Comparison of ENCODE assay signal across 17 cellular contexts in the genomic region with DNA sequence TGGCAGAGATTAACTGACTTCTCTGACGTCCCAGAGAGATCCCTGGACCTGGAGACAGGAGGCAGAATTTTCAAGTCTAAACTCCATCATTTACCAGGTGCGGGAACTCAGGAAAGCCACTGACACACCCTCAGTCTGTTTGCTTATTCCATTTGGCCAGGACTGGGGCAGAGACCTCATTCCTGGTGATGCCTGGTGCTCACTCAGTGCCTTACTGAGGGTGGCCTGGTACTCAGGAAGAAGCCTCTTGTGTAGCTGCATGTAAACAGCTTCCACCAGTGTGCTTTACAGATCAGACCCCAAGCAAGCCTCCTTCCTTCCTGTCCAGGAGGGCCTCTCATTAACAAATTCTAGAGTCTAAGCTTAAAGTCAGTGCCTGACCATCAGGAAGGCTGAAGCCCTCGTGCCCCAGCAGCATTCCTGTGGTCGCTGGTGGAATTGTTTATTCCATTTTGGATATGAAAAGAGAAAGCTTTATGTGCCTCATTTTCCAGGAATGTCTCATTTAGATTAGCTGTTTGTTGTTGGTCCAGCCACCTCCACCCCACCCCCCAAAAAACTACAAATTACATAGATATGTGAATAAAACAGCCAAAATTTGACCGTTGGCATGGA.
A peak's percentile ranks its signal among the peaks of the same experiment; 100 is the strongest.
DNase-seq lines count a peak whose midpoint lies in the region; ATAC-seq and TF ChIP-seq lines count a peak whose summit lies in the region.
"Had no signal": no experiment of that assay in that cellular context is flagged by ENCODE, and none has a peak within 500 bp of the region (broad histone marks: within the 10 kb centered on the region; RNA-seq: fewer than 3 reads in every experiment).

No MANE protein-coding gene starts in this region.

- H3K23ac ChIP-seq in IMR-90 (ENCODE audit: low read depth, low read length) = peak overlapping the region; percentile 100

- H2BK20ac ChIP-seq in IMR-90 (ENCODE audit: low read depth, low read length) = peak overlapping the region; percentile 100

- peak overlapping the region; percentile 18 for H3K4me2 ChIP-seq in IMR-90 (ENCODE audit: low read depth, low read length)

- no peaks in the 10 kb centered on the region for H3K79me1 ChIP-seq in IMR-90 (ENCODE audit: low read depth in 1 of 2, low read length in 2 of 2)

- H3K36me3 ChIP-seq in IMR-90 (ENCODE audit: control insufficient read depth, insufficient read depth, low read length) (no peaks in the 10 kb centered on the region), mucosa of descending colon (ENCODE audit: low read depth) (no peaks in the 10 kb centered on the region)
- H3K36me3 ChIP-seq: heart left ventricle, neutrophil had no signal

- intact Hi-C loops in IMR-90 (cut with micrococcal nuclease) = loop anchor here (2.0 to 10.0 kb wide), 5 partner anchors 22 to 1008 kb away; a partner anchor contains a TSS
- intact Hi-C loops in mucosa of descending colon (cut with DNase I, micrococcal nuclease) = no loop called here

- H3K4me3 Mint-ChIP-seq in nephron = no peak overlapping the region
- H3K4me3 Mint-ChIP-seq: B cell, type B pancreatic cell had no signal

- H3K14ac ChIP-seq in IMR-90 (replicated peaks; ENCODE audit: low read depth, low read length) = peak overlapping the region; percentile 98

- TF ChIP-seq RAD21 in IMR-90 (IDR thresholded peaks at IDR 0.05; ENCODE audit: low read length) = no peak; the same call in 1 of the 2 replicates

- in situ Hi-C loops in IMR-90 (cut with MboI; ENCODE audit: low sequenced_read_pairs) = no loop called here

- H3K4me1 Mint-ChIP-seq in nephron = peaks cover 55% of the 10 kb centered on the region
- H3K4me1 Mint-ChIP-seq: B cell had no signal

- TF ChIP-seq CTCF in AG09319 (IDR thresholded peaks at IDR 0.05; ENCODE audit: low read depth, low read length) = no peak
- no peak for TF ChIP-seq CTCF in IMR-90 (conservative IDR thresholded peaks at IDR 0.05; ENCODE audit: low read depth, low read length)
- no peak for TF ChIP-seq CTCF in cardiac fibroblast (IDR thresholded peaks at IDR 0.05; ENCODE audit: low read depth, low read length)
- no peak for TF ChIP-seq CTCF in nephron (IDR thresholded peaks at IDR 0.05; ENCODE audit: unreplicated experiment in 3 of 3)
- no peak for TF ChIP-seq CTCF in mucosa of descending colon (IDR thresholded peaks at IDR 0.05)

- peaks cover 34% of the 10 kb centered on the region for H3K9me1 ChIP-seq in IMR-90 (ENCODE audit: insufficient read depth, low read length)

- H3K27me3 Mint-ChIP-seq in nephron (ENCODE audit: low read depth) = peaks cover 9% of the 10 kb centered on the region

- dilution Hi-C loops in IMR-90 (cut with HindIII; ENCODE audit: low sequenced_read_pairs, unreplicated experiment) = no loop called here

- H4K91ac ChIP-seq in IMR-90 (ENCODE audit: insufficient read depth, low read depth, low read length) = peak overlapping the region; percentile 99

- peak overlapping the region; percentile 97 for H3K56ac ChIP-seq in IMR-90 (ENCODE audit: extremely low read depth, insufficient read depth, low read length)

- ATAC-seq in IMR-90 (ENCODE audit: low read depth) = peak; percentile 87
- ATAC-seq in GM18909 (IDR thresholded peaks at IDR 0.05; ENCODE audit: poor library complexity, unreplicated experiment) = no peak
- ATAC-seq in mucosa of descending colon = no peak
- ATAC-seq: heart left ventricle, left ventricle myocardium superior had no signal

- H3K36me3 Mint-ChIP-seq in nephron (ENCODE audit: low read depth) = no peaks in the 10 kb centered on the region
- H3K36me3 Mint-ChIP-seq: type B pancreatic cell had no signal

- peak overlapping the region; percentile 89 for H2AFZ ChIP-seq in IMR-90 (replicated peaks; ENCODE audit: low read length, poor library complexity)

- peak overlapping the region; percentile 96 for H2BK15ac ChIP-seq in IMR-90 (ENCODE audit: low read depth, low read length)

- peak overlapping the region; percentile 96 for H3K18ac ChIP-seq in IMR-90 (ENCODE audit: low read depth, low read length)

- H3K4me3 ChIP-seq in IMR-90 (ENCODE audit: insufficient read depth, low read depth, low read length) = no peak overlapping the region
- H3K4me3 ChIP-seq in cardiac fibroblast (replicated peaks in 1 of 2; ENCODE audit: low read depth in 2 of 2, low read length in 2 of 2) = no peak overlapping the region
- no peak overlapping the region for H3K4me3 ChIP-seq in mucosa of descending colon
- H3K4me3 ChIP-seq: heart left ventricle had no signal

- peak overlapping the region; percentile 68 for H3K9ac ChIP-seq in IMR-90 (ENCODE audit: low read depth, low read length)

- TF ChIP-seq POLR2A in IMR-90 (IDR thresholded peaks at IDR 0.05; ENCODE audit: low read depth, low read length) = no peak

- WGBS in IMR-90 (ENCODE audit: extremely low coverage in 2 of 2, insufficient read length in 1 of 2), 2 experiments = no CpG with 5 or more reads among the region's 5 CpGs

- POLR2A ChIA-PET in IMR-90 (lab: Charles Lee; ENCODE audit: unreplicated experiment) = interaction anchor here (0.7 to 1.9 kb wide), 4 partner anchors 9 to 59 kb away, joined by 3 to 5 read pairs (median 3); no protein-coding TSS in a partner anchor
- POLR2A ChIA-PET in HEK293T (lab: Yijun Ruan, JAX) = no interaction called here

- H2BK5ac ChIP-seq in IMR-90 (ENCODE audit: low read depth, low read length, poor library complexity, severe bottlenecking) = peak overlapping the region; percentile 98

- H3K9me3 Mint-ChIP-seq in nephron = no peaks in the 10 kb centered on the region
- H3K9me3 Mint-ChIP-seq: type B pancreatic cell had no signal

- H3K9me3 ChIP-seq in IMR-90 (ENCODE audit: control insufficient read depth, insufficient read depth, low read length) = no peaks in the 10 kb centered on the region
- no peaks in the 10 kb centered on the region for H3K9me3 ChIP-seq in mucosa of descending colon
- H3K9me3 ChIP-seq: heart left ventricle, neutrophil had no signal

- no peaks in the 10 kb centered on the region for H3K27me3 ChIP-seq in IMR-90 (ENCODE audit: control insufficient read depth, insufficient read depth, low read length)

- peak overlapping the region; percentile 99 for H3K27ac ChIP-seq in IMR-90 (ENCODE audit: insufficient read depth, low read length)
- H3K27ac ChIP-seq: neutrophil had no signal

- DNase-seq in AG09319 (ENCODE audit: extremely low read depth, low read depth) = peak; percentile 50
- peak; percentile 92 for DNase-seq in IMR-90
- DNase-seq in cardiac fibroblast (ENCODE audit: low read depth in 2 of 2) = peak; percentile 41 to 92
- DNase-seq in HEK293T (ENCODE audit: extremely low spot score) = no peak
- no peak for DNase-seq in mucosa of descending colon
- no peak for DNase-seq in NCI-H345 treated with DMSO at 0.1 percent for 48 hours (lab: John Stamatoyannopoulos, UW; ENCODE audit: unreplicated experiment)
- DNase-seq: effector CD4-positive, alpha-beta T cell; heart left ventricle; left ventricle myocardium superior; MV-4-11; SHP77; stimulated activated CD4-positive, alpha-beta T cell treated with anti-CD3 and anti-CD28 coated beads, Interleukin-12 subunit alpha, Interleukin-12 subunit beta, amount 100 ng/mL, for 4 hours had no signal

- peak overlapping the region; percentile 77 to 97 for H4K8ac ChIP-seq in IMR-90 (ENCODE audit: low read depth in 2 of 2, low read length in 2 of 2)

- no TSS peak for BruUV-seq in IMR-90 (replicated peaks; lab: Mats Ljungman, UMichigan)

- peak overlapping the region; percentile 100 for H3K4ac ChIP-seq in IMR-90 (ENCODE audit: low read depth, low read length)

- H4K5ac ChIP-seq in IMR-90 (ENCODE audit: low read depth, low read length) = peak overlapping the region; percentile 93

- H2BK120ac ChIP-seq in IMR-90 (ENCODE audit: low read depth, low read length) = peak overlapping the region; percentile 100

- H3K27ac Mint-ChIP-seq in nephron = peak overlapping the region in 2 of 3 experiments; percentile 30 to 73
- H3K27ac Mint-ChIP-seq: B cell, type B pancreatic cell had no signal

- H3K4me1 ChIP-seq in IMR-90 (ENCODE audit: control insufficient read depth, insufficient read depth, low read length) (peaks cover 57% of the 10 kb centered on the region), mucosa of descending colon (ENCODE audit: low read depth) (no peaks in the 10 kb centered on the region)

- CTCF ChIA-PET in IMR-90 (lab: Yijun Ruan, JAX) (interaction anchor here (0.6 to 1.1 kb wide), 3 partner anchors 15 to 298 kb away, joined by 3 to 4 read pairs (median 3); no protein-coding TSS in a partner anchor), HEK293T (lab: Yijun Ruan, JAX) (no interaction called here)

- H2AK9ac ChIP-seq in IMR-90 (replicated peaks; ENCODE audit: low read depth, low read length, poor library complexity) = peak overlapping the region; percentile 90

- peak overlapping the region; percentile 99 for H2AK5ac ChIP-seq in IMR-90 (ENCODE audit: low read depth, low read length)

- 0 out of 2 replicates have a peak, but pooled peaks cover 3% of the 10 kb centered on the region for H4K20me1 ChIP-seq in IMR-90 (ENCODE audit: insufficient read depth, low read length)

TF ChIP-seq in IMR-90, 13 proteins besides CTCF, POLR2A, EP300 and RAD21:
- TF ChIP-seq BHLHE40 (IDR thresholded peaks at IDR 0.05; ENCODE audit: low read depth, low read length) (peak; percentile 85), MAFK (IDR thresholded peaks at IDR 0.05; ENCODE audit: low read depth, low read length) (no peak), FOS (IDR thresholded peaks at IDR 0.05; ENCODE audit: low read depth, low read length) (0 out of 2 replicates have a peak, but pooled peaks have one; percentile 18)
- TF ChIP-seq, protein P1, sequence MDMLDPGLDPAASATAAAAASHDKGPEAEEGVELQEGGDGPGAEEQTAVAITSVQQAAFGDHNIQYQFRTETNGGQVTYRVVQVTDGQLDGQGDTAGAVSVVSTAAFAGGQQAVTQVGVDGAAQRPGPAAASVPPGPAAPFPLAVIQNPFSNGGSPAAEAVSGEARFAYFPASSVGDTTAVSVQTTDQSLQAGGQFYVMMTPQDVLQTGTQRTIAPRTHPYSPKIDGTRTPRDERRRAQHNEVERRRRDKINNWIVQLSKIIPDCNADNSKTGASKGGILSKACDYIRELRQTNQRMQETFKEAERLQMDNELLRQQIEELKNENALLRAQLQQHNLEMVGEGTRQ (IDR thresholded peaks at IDR 0.05; ENCODE audit: low read depth, low read length) = peak; percentile 47; the same call in 1 of the 2 replicates

TF ChIP-seq in HEK293T, 16 proteins besides CTCF, POLR2A, EP300 and RAD21:
- TF ChIP-seq ZNF384 (IDR thresholded peaks at IDR 0.05) (no peak), ARNT (IDR thresholded peaks at IDR 0.05) (no peak)

Comparison
In these comparisons a context has a peak if more than half of its experiments do, and no peak if none do; other contexts are left out.
1. DNase-seq: peak in AG09319 (single experiment), IMR-90 (single experiment) and cardiac fibroblast (2 of 2); none in HEK293T (single experiment), mucosa of descending colon (0 of 3) and NCI-H345 treated with DMSO at 0.1 percent for 48 hours (single experiment).